In the genomic region with DNA sequence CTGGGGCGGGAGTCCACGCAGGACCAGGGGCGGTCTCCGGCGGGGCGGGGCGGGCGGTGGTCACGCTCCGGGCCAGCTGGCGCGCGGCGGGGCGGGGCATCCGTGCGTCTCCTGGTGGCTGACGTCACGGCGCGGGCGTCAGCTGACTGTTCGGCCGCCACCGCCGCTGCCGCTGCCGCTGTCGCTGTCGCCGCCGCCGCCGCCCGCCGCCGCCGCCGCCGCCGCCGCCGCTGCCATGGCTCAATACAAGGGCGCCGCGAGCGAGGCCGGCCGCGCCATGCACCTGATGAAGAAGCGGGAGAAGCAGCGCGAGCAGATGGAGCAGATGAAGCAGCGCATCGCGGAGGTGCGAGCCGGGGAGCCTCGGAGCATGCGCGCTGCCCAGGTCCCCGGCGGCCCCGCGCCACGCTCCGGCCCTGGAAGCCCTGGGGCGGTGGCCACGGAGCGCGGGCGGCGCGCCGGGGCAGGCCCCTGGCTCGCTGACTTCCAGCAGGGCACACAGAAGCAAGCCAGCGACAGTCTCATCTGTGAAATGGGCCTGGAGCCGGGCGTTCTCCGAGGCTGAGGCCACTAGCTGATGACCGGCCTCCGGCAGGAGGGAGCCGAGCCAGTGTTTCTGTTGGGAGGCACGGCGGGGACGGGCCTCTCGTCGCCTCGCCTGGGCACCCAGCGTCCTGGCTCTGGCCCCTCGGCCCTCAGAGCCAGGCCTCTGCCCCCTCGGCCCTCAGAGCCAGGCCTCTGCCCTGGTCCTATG, we compare ENCODE assay signal across 8 cellular contexts. TPM values are rescaled to one million over a fixed set of nuclear protein-coding genes. Genes with fewer than 3 reads are reported as not detected.
DNase-seq lines count a peak whose midpoint lies in the region; ATAC-seq, FAIRE-seq and TF ChIP-seq lines count a peak whose summit lies in the region.

A gene with protein sequence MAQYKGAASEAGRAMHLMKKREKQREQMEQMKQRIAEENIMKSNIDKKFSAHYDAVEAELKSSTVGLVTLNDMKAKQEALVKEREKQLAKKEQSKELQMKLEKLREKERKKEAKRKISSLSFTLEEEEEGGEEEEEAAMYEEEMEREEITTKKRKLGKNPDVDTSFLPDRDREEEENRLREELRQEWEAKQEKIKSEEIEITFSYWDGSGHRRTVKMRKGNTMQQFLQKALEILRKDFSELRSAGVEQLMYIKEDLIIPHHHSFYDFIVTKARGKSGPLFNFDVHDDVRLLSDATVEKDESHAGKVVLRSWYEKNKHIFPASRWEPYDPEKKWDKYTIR (plus strand): TSS at position 141 of the 754 bp plus-strand sequence. CDS start 95 bp downstream, at position 236.

- H3K27me3 ChIP-seq in H9 (ENCODE audit: insufficient read depth, low read length), result no peaks in the 10 kb centered on the region
- H3K27me3 ChIP-seq in breast epithelium, result peaks cover 0 to 57% of the 10 kb centered on the region in 2 donors
- H3K27me3 ChIP-seq in small intestine (ENCODE audit: control insufficient read depth in 2 of 2, insufficient read depth in 2 of 2, low read length in 2 of 2), result no peaks in the 10 kb centered on the region

- no peaks in the 10 kb centered on the region for H3K79me1 ChIP-seq in H9 (ENCODE audit: insufficient read depth, low read depth, low read length, poor library complexity, severe bottlenecking)

- no peak within 1 kb of the TSS for H2AK5ac ChIP-seq in H9 (ENCODE audit: insufficient read length, low read length)

- H3K9me3 ChIP-seq in H9 (ENCODE audit: control insufficient read depth, low read depth, low read length) (peaks cover 34% of the 10 kb centered on the region), breast epithelium (no peaks in the 10 kb centered on the region), small intestine (ENCODE audit: control insufficient read depth, low read depth) (no peaks in the 10 kb centered on the region)

- H4K5ac ChIP-seq in H9 (ENCODE audit: insufficient read length, low read depth, low read length), result no peak within 1 kb of the TSS

- ATAC-seq in GM18870 (IDR thresholded peaks at IDR 0.05; ENCODE audit: unreplicated experiment), result no peak

- no peaks in the 10 kb centered on the region for H3K79me2 ChIP-seq in H9 (ENCODE audit: insufficient read depth, low read length)

- peak within 1 kb of the TSS; percentile 35 for H3K9ac ChIP-seq in H9 (ENCODE audit: extremely low read depth, insufficient read length, low read length)

- H3K27ac ChIP-seq in H9 (ENCODE audit: insufficient read length, low read depth, low read length) (no peak within 1 kb of the TSS), breast epithelium (peak within 1 kb of the TSS; percentile 90), small intestine (ENCODE audit: low read depth in 1 of 2, low read length in 1 of 2) (peak within 1 kb of the TSS; percentile 51 to 74)

- no peak within 1 kb of the TSS; the same call in 1 of the 2 replicates for H3K14ac ChIP-seq in H9 (ENCODE audit: insufficient read depth, low read length)

- H3K36me3 ChIP-seq in breast epithelium (no peaks in the 10 kb centered on the region), small intestine (ENCODE audit: control insufficient read depth in 2 of 2, insufficient read depth in 2 of 2, low read length in 2 of 2) (peaks cover 0 to 4% of the 10 kb centered on the region in 2 donors)

- H3K56ac ChIP-seq in H9 (ENCODE audit: insufficient read length, low read depth, low read length), result no peak within 1 kb of the TSS

- no peak within 1 kb of the TSS for H4K8ac ChIP-seq in H9 (replicated peaks; ENCODE audit: insufficient read length, low read depth, low read length)

- no peak within 1 kb of the TSS for H3T11ph ChIP-seq in H9 (ENCODE audit: low read length)

- no peak for FAIRE-seq in small intestine (lab: Jason Lieb, UNC)

- H3K27ac Mint-ChIP-seq in H9, result peak within 1 kb of the TSS in 1 of 3 experiments; percentile 57; a peak in 3 of 7 replicates

- H3K23me2 ChIP-seq in H9 (ENCODE audit: insufficient read length, low read depth, low read length, poor library complexity, severe bottlenecking), result peaks cover 2% of the 10 kb centered on the region

- H2BK5ac ChIP-seq in H9 (ENCODE audit: insufficient read length, low read length), result no peak within 1 kb of the TSS

- peaks cover 30 to 71% (median 59%) of the 10 kb centered on the region in 3 experiments for H3K36me3 Mint-ChIP-seq in H9 (ENCODE audit: insufficient read depth in 1 of 3, low read depth in 3 of 3)

- WGBS in H9 (ENCODE audit: extremely low coverage, insufficient read length, low lambda C conversion rate), result no CpG with 5 or more reads among the region's 92 CpGs
- WGBS in small intestine, 3 donors, result 2 to 37% (median 4%) methylated on average over 5 to 92 of the region's 92 CpGs

- H3K9me3 Mint-ChIP-seq in H9, result peaks cover 63 to 78% of the 10 kb centered on the region in 2 experiments

- no peak within 1 kb of the TSS for H2BK120ac ChIP-seq in H9 (ENCODE audit: low read depth, low read length, poor library complexity, severe bottlenecking)

- H3K4me1 Mint-ChIP-seq in H9, result peaks cover 3 to 5% of the 10 kb centered on the region in 2 experiments; a peak in 2 of 4 replicates

- no peak within 1 kb of the TSS for H2BK15ac ChIP-seq in H9 (ENCODE audit: low read depth, low read length)

- TF ChIP-seq CTCF in H9 (conservative IDR thresholded peaks at IDR 0.05) (no peak), NB4 (IDR thresholded peaks at IDR 0.05; ENCODE audit: low read depth, low read length) (no peak), breast epithelium (IDR thresholded peaks at IDR 0.05) (peak in 1 of 3 donors; percentile 10)

- H2BK20ac ChIP-seq in H9 (ENCODE audit: low read depth, low read length, poor library complexity, severe bottlenecking), result no peak within 1 kb of the TSS

- H3K18ac ChIP-seq in H9 (ENCODE audit: insufficient read length, low read depth, low read length), result no peak within 1 kb of the TSS

- no peaks in the 10 kb centered on the region for H4K20me1 ChIP-seq in H9 (ENCODE audit: control insufficient read depth, insufficient read depth, insufficient read length)

- intact Hi-C loops in breast epithelium (cut with DNase I; ENCODE audit: low total_unique reads), result no loop called here

- no peak within 1 kb of the TSS for H2AFZ ChIP-seq in H9 (ENCODE audit: low read length)

- no peak within 1 kb of the TSS for H4K91ac ChIP-seq in H9 (ENCODE audit: insufficient read length, low read depth, low read length)

- H3K4me1 ChIP-seq in H9 (ENCODE audit: insufficient read depth, low read length) (no peaks in the 10 kb centered on the region), breast epithelium (no peaks in the 10 kb centered on the region), small intestine (ENCODE audit: control insufficient read depth in 2 of 2, insufficient read depth in 1 of 2, low read depth in 1 of 2, low read length in 1 of 2) (no peaks in the 10 kb centered on the region)

- H3K4ac ChIP-seq in H9 (ENCODE audit: low read depth, low read length), result no peak within 1 kb of the TSS

- peak within 1 kb of the TSS; percentile 66 to 82 for H3K4me3 Mint-ChIP-seq in H9

- H3K23ac ChIP-seq in H9 (ENCODE audit: insufficient read length, low read depth, low read length), result no peak within 1 kb of the TSS

- TF ChIP-seq POLR2A in NB4 (IDR thresholded peaks at IDR 0.05; ENCODE audit: extremely low read depth, insufficient read length) (no peak), breast epithelium (IDR thresholded peaks at IDR 0.05) (no peak)

- peak; percentile 51 for DNase-seq in H9
- DNase-seq in NB4 (ENCODE audit: low read depth), result peak; percentile 55
- DNase-seq in UCSD-AML1 (lab: John Stamatoyannopoulos, UW; ENCODE audit: unreplicated experiment), result peak; percentile 70
- DNase-seq in breast epithelium (ENCODE audit: low spot score in 2 of 2), result peak; percentile 64 to 67
- DNase-seq in iPS-NIHi11 (ENCODE audit: low spot score), result peak; percentile 86
- DNase-seq in small intestine, result peak; percentile 70

- H3K4me3 ChIP-seq in GM08714 (ENCODE audit: low read length), result peak within 1 kb of the TSS; percentile 80; the same call in 1 of the 2 replicates
- H3K4me3 ChIP-seq in NB4 (ENCODE audit: low read depth, low read length), result peak within 1 kb of the TSS; percentile 34
- H3K4me3 ChIP-seq in breast epithelium, result peak within 1 kb of the TSS; percentile 58 to 82 (median 62)
- peak within 1 kb of the TSS; percentile 60 to 63 for H3K4me3 ChIP-seq in small intestine (ENCODE audit: low read depth in 1 of 2, low read length in 2 of 2)

- peak within 1 kb of the TSS; percentile 37 for H3K4me2 ChIP-seq in H9 (ENCODE audit: insufficient read depth, insufficient read length, low read length)

- no peak within 1 kb of the TSS for H2BK12ac ChIP-seq in H9 (ENCODE audit: insufficient read length, low read depth, low read length)

- H3K27me3 Mint-ChIP-seq in H9 (ENCODE audit: low read depth), result no peaks in the 10 kb centered on the region; the same call in none of the 2 replicates

RNA-seq across cellular contexts. Expression of the gene that starts here (rescaled TPM):
- total RNA-seq in H9 (2021), result 56.7 and 57.4 TPM in 2 replicates
- 10 to 100 TPM; 30.7 to 94.4 (median 64.2) TPM for total RNA-seq in breast epithelium
- polyA plus RNA-seq in small intestine, result 100 to 1,000 TPM in 2 of 3 donors, 10 to 100 TPM in 1; 72.8 to 181 (median 165) TPM
